In the genomic region with DNA sequence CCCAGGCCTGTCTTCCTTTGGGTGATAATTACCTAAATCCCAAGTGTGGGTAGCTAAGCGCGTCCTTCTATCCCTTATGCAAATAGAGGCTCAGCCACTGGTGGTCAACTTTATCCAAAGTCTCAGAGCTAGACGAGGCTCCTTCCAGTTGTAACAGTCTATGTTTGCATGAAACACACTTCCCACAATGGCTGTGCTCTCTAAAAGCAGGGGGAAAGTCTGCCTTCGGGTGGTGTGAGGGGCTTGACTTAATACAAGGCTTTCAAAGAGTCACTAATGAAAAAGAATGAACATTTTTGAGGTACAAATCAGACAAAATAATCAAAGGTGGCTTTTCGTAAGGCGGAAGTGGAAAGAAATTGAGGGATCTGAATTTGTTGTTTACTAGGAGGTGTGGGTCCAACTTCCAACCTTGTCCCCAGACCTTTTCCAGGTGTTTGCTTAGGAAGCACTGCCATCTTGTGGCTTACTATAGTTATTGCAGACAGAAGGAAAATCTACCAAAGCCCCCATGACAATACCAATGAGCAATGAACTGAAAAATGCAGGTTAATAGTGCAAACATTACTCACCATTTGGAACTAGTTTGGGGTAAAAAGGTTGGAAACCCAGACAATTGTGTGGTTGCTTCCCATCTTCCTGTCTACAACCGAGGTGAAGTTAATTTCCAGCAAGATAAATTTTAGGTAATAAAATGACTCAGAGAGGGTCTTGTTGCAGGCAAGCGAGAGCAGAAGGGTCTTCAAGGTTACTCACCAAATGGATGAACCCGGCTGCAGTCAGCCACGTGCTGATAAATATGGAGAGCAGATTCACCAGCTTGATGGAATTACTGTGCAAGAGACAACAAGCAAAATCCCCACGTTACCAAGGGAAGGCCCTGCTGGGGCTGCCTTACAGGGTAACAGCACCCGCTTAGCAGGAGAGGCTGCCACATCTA, we compare ENCODE assay signal across 9 cellular contexts.
DNase-seq lines count a peak whose midpoint lies in the region; ATAC-seq and TF ChIP-seq lines count a peak whose summit lies in the region.
"Had no signal": no experiment of that assay in that cellular context is flagged by ENCODE, and none has a peak within 500 bp of the region (broad histone marks: within the 10 kb centered on the region; RNA-seq: fewer than 3 reads in every experiment).

No MANE protein-coding gene starts in this region.

- no peak overlapping the region for H3K27ac Mint-ChIP-seq in stimulated activated memory B cell treated with anti-CD40 and anti-IgM and Interleukin-4, amounts not matched to agents 10 μg/mL and 1 μg/mL and 100 μg/mL, for 72 hours
- H3K27ac Mint-ChIP-seq: IgD-negative memory B cell had no signal

- no peaks in the 10 kb centered on the region for H3K4me1 Mint-ChIP-seq in stimulated activated memory B cell treated with anti-CD40 and anti-IgM and Interleukin-4, amounts not matched to agents 10 μg/mL and 1 μg/mL and 100 μg/mL, for 72 hours
- H3K4me1 Mint-ChIP-seq: IgD-negative memory B cell had no signal

- no peaks in the 10 kb centered on the region for H3K9me3 Mint-ChIP-seq in stimulated activated memory B cell treated with anti-CD40 and anti-IgM and Interleukin-4, amounts not matched to agents 10 μg/mL and 1 μg/mL and 100 μg/mL, for 72 hours
- H3K9me3 Mint-ChIP-seq: IgD-negative memory B cell had no signal

- no peaks in the 10 kb centered on the region for H3K27me3 Mint-ChIP-seq in stimulated activated memory B cell treated with anti-CD40 and anti-IgM and Interleukin-4, amounts not matched to agents 10 μg/mL and 1 μg/mL and 100 μg/mL, for 72 hours
- H3K27me3 Mint-ChIP-seq: IgD-negative memory B cell had no signal

- TF ChIP-seq POLR2A in GM18505 (IDR thresholded peaks at IDR 0.05; ENCODE audit: borderline replicate concordance, extremely low read depth, insufficient read depth, insufficient read length), result no peak

- H3K4me3 Mint-ChIP-seq in stimulated activated memory B cell treated with anti-CD40 and anti-IgM and Interleukin-4, amounts not matched to agents 10 μg/mL and 1 μg/mL and 100 μg/mL, for 72 hours, result no peak overlapping the region
- H3K4me3 Mint-ChIP-seq: IgD-negative memory B cell had no signal

- DNase-seq in AG10803 (ENCODE audit: low read depth), result peak; percentile 81
- peak; percentile 56 for DNase-seq in HuH-7 (ENCODE audit: low spot score)
- DNase-seq in SKM-1 (lab: John Stamatoyannopoulos, UW; ENCODE audit: unreplicated experiment), result peak; percentile 69
- peak; percentile 95 for DNase-seq in fibroblast of the aortic adventitia (ENCODE audit: low read depth)
- no peak for DNase-seq in omental fat pad (ENCODE audit: low spot score)

- no peaks in the 10 kb centered on the region for H3K36me3 Mint-ChIP-seq in stimulated activated memory B cell treated with anti-CD40 and anti-IgM and Interleukin-4, amounts not matched to agents 10 μg/mL and 1 μg/mL and 100 μg/mL, for 72 hours
- H3K36me3 Mint-ChIP-seq: IgD-negative memory B cell had no signal

- TF ChIP-seq CTCF in AG10803 (conservative IDR thresholded peaks at IDR 0.05; ENCODE audit: low read length), result peak; percentile 85
- TF ChIP-seq CTCF in GM12874 (IDR thresholded peaks at IDR 0.05; ENCODE audit: insufficient read depth, low read depth, low read length), result peak; percentile 66
- TF ChIP-seq CTCF in fibroblast of the aortic adventitia (IDR thresholded peaks at IDR 0.05; ENCODE audit: insufficient read depth, low read length), result peak; percentile 74
- peak in 1 of 3 donors; percentile 51 for TF ChIP-seq CTCF in omental fat pad (IDR thresholded peaks at IDR 0.05)

- ATAC-seq in omental fat pad (ENCODE audit: low FRiP score), result peak; percentile 77
- no peak for ATAC-seq in stimulated activated memory B cell treated with anti-CD40 and anti-IgM and Interleukin-4, amounts not matched to agents 10 μg/mL and 1 μg/mL and 100 μg/mL, for 72 hours
- ATAC-seq in GM18505 (IDR thresholded peaks at IDR 0.05; ENCODE audit: unreplicated experiment), result no peak

- no peak overlapping the region for H3K4me3 ChIP-seq in AG10803 (ENCODE audit: low read length)
- no peak overlapping the region for H3K4me3 ChIP-seq in fibroblast of the aortic adventitia (ENCODE audit: low read depth, low read length)
